Comparison of ENCODE assay signal across 1 cellular context in the genomic region with DNA sequence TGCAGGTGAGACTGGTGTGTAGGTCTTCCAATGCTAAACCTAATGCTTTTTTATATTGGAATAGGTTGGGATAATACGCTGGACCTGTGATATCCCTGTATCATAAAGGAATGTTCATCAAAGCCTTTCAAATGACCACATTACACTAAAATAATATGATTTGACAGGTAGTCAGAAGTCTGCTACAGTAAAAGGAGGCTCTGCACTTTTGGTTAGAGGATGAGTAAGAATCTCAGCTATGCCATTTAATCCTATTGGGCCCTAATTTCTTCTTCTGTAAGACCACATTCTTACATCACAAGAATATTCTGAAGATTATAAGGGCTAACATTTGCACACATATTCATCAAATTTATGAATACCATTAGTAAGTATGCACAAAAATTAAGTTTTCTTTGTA.
TF ChIP-seq lines count a peak whose summit lies in the region.

No MANE protein-coding gene starts in this region.

TF ChIP-seq in A549, 52 proteins besides CTCF, POLR2A, EP300 and RAD21 (continued from another document):
- TF ChIP-seq, protein P1, sequence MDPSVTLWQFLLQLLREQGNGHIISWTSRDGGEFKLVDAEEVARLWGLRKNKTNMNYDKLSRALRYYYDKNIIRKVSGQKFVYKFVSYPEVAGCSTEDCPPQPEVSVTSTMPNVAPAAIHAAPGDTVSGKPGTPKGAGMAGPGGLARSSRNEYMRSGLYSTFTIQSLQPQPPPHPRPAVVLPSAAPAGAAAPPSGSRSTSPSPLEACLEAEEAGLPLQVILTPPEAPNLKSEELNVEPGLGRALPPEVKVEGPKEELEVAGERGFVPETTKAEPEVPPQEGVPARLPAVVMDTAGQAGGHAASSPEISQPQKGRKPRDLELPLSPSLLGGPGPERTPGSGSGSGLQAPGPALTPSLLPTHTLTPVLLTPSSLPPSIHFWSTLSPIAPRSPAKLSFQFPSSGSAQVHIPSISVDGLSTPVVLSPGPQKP (IDR thresholded peaks at IDR 0.05; ENCODE audit: low read depth, low read length) = no peak
- no peak for TF ChIP-seq RNF2 (IDR thresholded peaks at IDR 0.05; ENCODE audit: borderline replicate concordance, low read depth)
- no peak for TF ChIP-seq CHD2 (IDR thresholded peaks at IDR 0.05; ENCODE audit: low read length, partially characterized antibody)
- no peak for TF ChIP-seq RFX5 (IDR thresholded peaks at IDR 0.05)
- TF ChIP-seq HDAC2 (IDR thresholded peaks at IDR 0.05) = no peak
TF ChIP-seq in A549: peak in this region for 0.
